8 cellular contexts compared by ENCODE assay signal in genomic region chr12:69059465-69060457, GRCh38.
DNase-seq lines count a peak whose midpoint lies in the region; ATAC-seq and TF ChIP-seq lines count a peak whose summit lies in the region.

No MANE protein-coding gene starts in this region.

- H3K9me3 Mint-ChIP-seq in CD14-positive monocyte = peaks cover 0 to 2% (median 0%) of the 10 kb centered on the region in 7 donors
- no peaks in the 10 kb centered on the region for H3K9me3 Mint-ChIP-seq in activated T-helper 1 cell treated with anti-CD3 and anti-CD28 coated beads, Interleukin-12 subunit alpha, Interleukin-12 subunit beta, Interleukin-2, Interleukin-4 antibody, amounts not matched to agents 30 ng/mL and 10 ng/mL and 1 ng/mL, durations not matched to agents 14 hours and 24 hours and 36 hours

- no peak overlapping the region for H3K4me3 Mint-ChIP-seq in CD14-positive monocyte
- no peak overlapping the region for H3K4me3 Mint-ChIP-seq in activated T-helper 1 cell treated with anti-CD3 and anti-CD28 coated beads, Interleukin-12 subunit alpha, Interleukin-12 subunit beta, Interleukin-2, Interleukin-4 antibody, amounts not matched to agents 30 ng/mL and 10 ng/mL and 1 ng/mL, durations not matched to agents 14 hours and 24 hours and 36 hours

- intact Hi-C loops in CD14-positive monocyte (cut with micrococcal nuclease) (loop anchor here (5.0 to 10.0 kb wide), 2 partner anchors 52 to 125 kb away; partner anchors contain the start of gene CPM (in 2 of the 2)), left lung (cut with DNase I) (loop anchor here in 1 of 2 donors (10.0 kb wide), 1 partner anchor 195 kb away; no protein-coding TSS in a partner anchor)
- intact Hi-C loops in activated T-helper 1 cell treated with anti-CD3 and anti-CD28 coated beads, Interleukin-12 subunit alpha, Interleukin-12 subunit beta, Interleukin-2, Interleukin-4 antibody, amounts not matched to agents 30 ng/mL and 10 ng/mL and 1 ng/mL, durations not matched to agents 14 hours and 24 hours and 36 hours (cut with micrococcal nuclease) = loop anchor here (1.0 to 5.0 kb wide), 4 partner anchors 52 to 171 kb away; partner anchors contain the start of gene CPM

- peak overlapping the region; percentile 12 to 85 (median 70) for H3K27ac Mint-ChIP-seq in CD14-positive monocyte
- H3K27ac Mint-ChIP-seq in activated T-helper 1 cell treated with anti-CD3 and anti-CD28 coated beads, Interleukin-12 subunit alpha, Interleukin-12 subunit beta, Interleukin-2, Interleukin-4 antibody, amounts not matched to agents 30 ng/mL and 10 ng/mL and 1 ng/mL, durations not matched to agents 14 hours and 24 hours and 36 hours = peak overlapping the region; percentile 54

- peak overlapping the region in 1 of 2 donors; percentile 28 for H3K27ac ChIP-seq in left lung

- H3K4me3 ChIP-seq in left lung = no peak overlapping the region

- DNase-seq in CD14-positive monocyte (ENCODE audit: low spot score) = no peak
- DNase-seq in Kasumi-1 (lab: John Stamatoyannopoulos, UW) = peak; percentile 42 to 44
- no peak for DNase-seq in activated T-helper 1 cell treated with anti-CD3 and anti-CD28 coated beads, Interleukin-12 subunit alpha, Interleukin-12 subunit beta, Interleukin-2, Interleukin-4 antibody, amounts not matched to agents 30 ng/mL and 10 ng/mL and 1 ng/mL, durations not matched to agents 14 hours and 24 hours and 36 hours (ENCODE audit: low spot score)
- no peak for DNase-seq in left lung

- no peaks in the 10 kb centered on the region for H3K36me3 ChIP-seq in left lung

- peaks cover 40% of the 10 kb centered on the region for H3K4me1 Mint-ChIP-seq in CD14-positive monocyte
- peaks cover 39% of the 10 kb centered on the region for H3K4me1 Mint-ChIP-seq in activated T-helper 1 cell treated with anti-CD3 and anti-CD28 coated beads, Interleukin-12 subunit alpha, Interleukin-12 subunit beta, Interleukin-2, Interleukin-4 antibody, amounts not matched to agents 30 ng/mL and 10 ng/mL and 1 ng/mL, durations not matched to agents 14 hours and 24 hours and 36 hours (ENCODE audit: low read depth)

- ATAC-seq in left lung (peak; percentile 19), GM18498 (IDR thresholded peaks at IDR 0.05; ENCODE audit: unreplicated experiment) (no peak), HG03571 (IDR thresholded peaks at IDR 0.05; ENCODE audit: unreplicated experiment) (no peak), GM21447 (IDR thresholded peaks at IDR 0.05; ENCODE audit: unreplicated experiment) (no peak), GM18517 (IDR thresholded peaks at IDR 0.05; ENCODE audit: unreplicated experiment) (no peak)

- H3K9me3 ChIP-seq in left lung = no peaks in the 10 kb centered on the region

- no peaks in the 10 kb centered on the region for H3K27me3 ChIP-seq in left lung

- H3K27me3 Mint-ChIP-seq in CD14-positive monocyte (ENCODE audit: low read depth in 3 of 3) = peaks cover 0 to 2% (median 0%) of the 10 kb centered on the region in 3 donors
- no peaks in the 10 kb centered on the region for H3K27me3 Mint-ChIP-seq in activated T-helper 1 cell treated with anti-CD3 and anti-CD28 coated beads, Interleukin-12 subunit alpha, Interleukin-12 subunit beta, Interleukin-2, Interleukin-4 antibody, amounts not matched to agents 30 ng/mL and 10 ng/mL and 1 ng/mL, durations not matched to agents 14 hours and 24 hours and 36 hours (ENCODE audit: insufficient read depth)

- H3K36me3 Mint-ChIP-seq in CD14-positive monocyte = no peaks in the 10 kb centered on the region
- H3K36me3 Mint-ChIP-seq in activated T-helper 1 cell treated with anti-CD3 and anti-CD28 coated beads, Interleukin-12 subunit alpha, Interleukin-12 subunit beta, Interleukin-2, Interleukin-4 antibody, amounts not matched to agents 30 ng/mL and 10 ng/mL and 1 ng/mL, durations not matched to agents 14 hours and 24 hours and 36 hours (ENCODE audit: low read depth) = no peaks in the 10 kb centered on the region

- H3K4me1 ChIP-seq in left lung = peaks cover 18 to 49% of the 10 kb centered on the region in 2 donors

- TF ChIP-seq CTCF in CD14-positive monocyte (IDR thresholded peaks at IDR 0.05) (no peak), left lung (IDR thresholded peaks at IDR 0.05) (no peak)

Comparison
In these comparisons a context has a peak if more than half of its experiments do, and no peak if none do; other contexts are left out.
1. DNase-seq: peak in Kasumi-1 (2 of 2); none in CD14-positive monocyte (single experiment), activated T-helper 1 cell treated with anti-CD3 and anti-CD28 coated beads, Interleukin-12 subunit alpha, Interleukin-12 subunit beta, Interleukin-2, Interleukin-4 antibody, amounts not matched to agents 30 ng/mL and 10 ng/mL and 1 ng/mL, durations not matched to agents 14 hours and 24 hours and 36 hours (single experiment) and left lung (0 of 2).